In genomic region chr1:186974774-186975181, GRCh38 we compare ENCODE assay signal across 14 cellular contexts.
DNase-seq lines count a peak whose midpoint lies in the region; ATAC-seq and TF ChIP-seq lines count a peak whose summit lies in the region.
"Had no signal": no experiment of that assay in that cellular context is flagged by ENCODE, and none has a peak within 500 bp of the region (broad histone marks: within the 10 kb centered on the region; RNA-seq: fewer than 3 reads in every experiment).

No MANE protein-coding gene starts in this region.

- H3K4me3 ChIP-seq in parathyroid adenoma (ENCODE audit: low read depth, low read length) = peak overlapping the region; percentile 15
- H3K4me3 ChIP-seq in tibial artery = no peak overlapping the region
- H3K4me3 ChIP-seq: dorsolateral prefrontal cortex had no signal

- H3K27me3 ChIP-seq in parathyroid adenoma (ENCODE audit: control insufficient read depth, insufficient read depth, low read length) (no peaks in the 10 kb centered on the region), tibial artery (no peaks in the 10 kb centered on the region)
- H3K27me3 ChIP-seq: dorsolateral prefrontal cortex had no signal

- peaks cover 0 to 2% (median 0%) of the 10 kb centered on the region in 3 donors for H3K27me3 Mint-ChIP-seq in CD14-positive monocyte (ENCODE audit: low read depth in 3 of 3)
- no peaks in the 10 kb centered on the region for H3K27me3 Mint-ChIP-seq in stimulated activated naive B cell treated with anti-CD40 and anti-IgM and Interleukin-4, amounts not matched to agents 10 μg/mL and 1 μg/mL and 100 μg/mL, for 72 hours

- H3K9me3 ChIP-seq in parathyroid adenoma (ENCODE audit: control insufficient read depth, low read length) (no peaks in the 10 kb centered on the region), tibial artery (no peaks in the 10 kb centered on the region)

- no peaks in the 10 kb centered on the region for H3K36me3 ChIP-seq in parathyroid adenoma (ENCODE audit: control insufficient read depth, insufficient read depth, low read length)
- no peaks in the 10 kb centered on the region for H3K36me3 ChIP-seq in tibial artery

- no peak for ATAC-seq in stimulated activated naive B cell treated with anti-CD40 and anti-IgM and Interleukin-4, amounts not matched to agents 10 μg/mL and 1 μg/mL and 100 μg/mL, for 72 hours (replicated peaks)

- H3K27ac Mint-ChIP-seq in CD14-positive monocyte = peak overlapping the region in 5 of 7 donors; percentile 5 to 70 (median 39)
- H3K27ac Mint-ChIP-seq in stimulated activated naive B cell treated with anti-CD40 and anti-IgM and Interleukin-4, amounts not matched to agents 10 μg/mL and 1 μg/mL and 100 μg/mL, for 72 hours = no peak overlapping the region
- H3K27ac Mint-ChIP-seq: stimulated activated naive CD8-positive, alpha-beta T cell treated with anti-CD3 and anti-CD28 coated beads, Interleukin-15, Interleukin-2, amounts not matched to agents 100 ng/mL and 50 ng/mL, for 24 hours had no signal

- H3K27ac ChIP-seq in epithelial cell of prostate (peak overlapping the region; percentile 38), parathyroid adenoma (no peak overlapping the region), tibial artery (no peak overlapping the region)
- H3K27ac ChIP-seq: dorsolateral prefrontal cortex had no signal

- peaks cover 20 to 28% of the 10 kb centered on the region in 2 donors for H3K36me3 Mint-ChIP-seq in CD14-positive monocyte
- H3K36me3 Mint-ChIP-seq in stimulated activated naive B cell treated with anti-CD40 and anti-IgM and Interleukin-4, amounts not matched to agents 10 μg/mL and 1 μg/mL and 100 μg/mL, for 72 hours = no peaks in the 10 kb centered on the region

- no peaks in the 10 kb centered on the region for H3K4me1 ChIP-seq in parathyroid adenoma
- no peaks in the 10 kb centered on the region for H3K4me1 ChIP-seq in tibial artery

- H3K79me2 ChIP-seq in parathyroid adenoma = no peaks in the 10 kb centered on the region

- intact Hi-C loops in CD14-positive monocyte (cut with micrococcal nuclease) = no loop called here
- intact Hi-C loops in tibial artery (cut with DNase I; ENCODE audit: low total_unique reads) = no loop called here

- H3K9ac ChIP-seq in parathyroid adenoma = no peak overlapping the region

- H3K4me3 Mint-ChIP-seq in CD14-positive monocyte = peak overlapping the region in 1 of 2 donors; percentile 22
- no peak overlapping the region for H3K4me3 Mint-ChIP-seq in stimulated activated naive B cell treated with anti-CD40 and anti-IgM and Interleukin-4, amounts not matched to agents 10 μg/mL and 1 μg/mL and 100 μg/mL, for 72 hours
- H3K4me3 Mint-ChIP-seq: stimulated activated naive CD8-positive, alpha-beta T cell treated with anti-CD3 and anti-CD28 coated beads, Interleukin-15, Interleukin-2, amounts not matched to agents 100 ng/mL and 50 ng/mL, for 24 hours had no signal

- peaks cover 0 to 2% (median 0%) of the 10 kb centered on the region in 7 donors for H3K9me3 Mint-ChIP-seq in CD14-positive monocyte
- no peaks in the 10 kb centered on the region for H3K9me3 Mint-ChIP-seq in stimulated activated naive B cell treated with anti-CD40 and anti-IgM and Interleukin-4, amounts not matched to agents 10 μg/mL and 1 μg/mL and 100 μg/mL, for 72 hours
- H3K9me3 Mint-ChIP-seq: stimulated activated naive CD8-positive, alpha-beta T cell treated with anti-CD3 and anti-CD28 coated beads, Interleukin-15, Interleukin-2, amounts not matched to agents 100 ng/mL and 50 ng/mL, for 24 hours had no signal

- DNase-seq in CD14-positive monocyte (ENCODE audit: low spot score) (no peak), OCI-M1 (lab: John Stamatoyannopoulos, UW) (peak; percentile 38), epithelial cell of prostate (ENCODE audit: low read depth, low spot score) (peak; percentile 65), NCI-H526 (lab: John Stamatoyannopoulos, UW) (no peak), tibial artery (no peak), NCI-H2081 (lab: John Stamatoyannopoulos, UW) (no peak)
- no peak for DNase-seq in stimulated activated naive B cell treated with anti-CD40 and anti-IgM and Interleukin-4, amounts not matched to agents 10 μg/mL and 1 μg/mL and 100 μg/mL, for 72 hours
- DNase-seq: activated T-cell treated with anti-CD3 and anti-CD28 coated beads, Interleukin-2, amount 50 U/mL, for 48 hours; dorsolateral prefrontal cortex; kidney; NCI-H2171 treated with DMSO at 0.1 percent for 48 hours; T-helper 1 cell had no signal

- no peak overlapping the region for H2AFZ ChIP-seq in parathyroid adenoma

- peaks cover 26% of the 10 kb centered on the region for H3K4me1 Mint-ChIP-seq in CD14-positive monocyte
- H3K4me1 Mint-ChIP-seq in stimulated activated naive B cell treated with anti-CD40 and anti-IgM and Interleukin-4, amounts not matched to agents 10 μg/mL and 1 μg/mL and 100 μg/mL, for 72 hours = peaks cover 2 to 10% of the 10 kb centered on the region in 2 donors

- H3K4me2 ChIP-seq in parathyroid adenoma (ENCODE audit: low read length) = peak overlapping the region; percentile 28

- TF ChIP-seq CTCF in CD14-positive monocyte (IDR thresholded peaks at IDR 0.05) (no peak), parathyroid adenoma (IDR thresholded peaks at IDR 0.05) (no peak), tibial artery (IDR thresholded peaks at IDR 0.05) (no peak)

Comparison
In these comparisons a context has a peak if more than half of its experiments do, and no peak if none do; other contexts are left out.
1. DNase-seq: peak in OCI-M1 (single experiment) and epithelial cell of prostate (single experiment); none in CD14-positive monocyte (single experiment), NCI-H526 (0 of 2), tibial artery (0 of 2), NCI-H2081 (0 of 2) and stimulated activated naive B cell treated with anti-CD40 and anti-IgM and Interleukin-4, amounts not matched to agents 10 μg/mL and 1 μg/mL and 100 μg/mL, for 72 hours (single experiment).